ENCODE assay signal across 1 cellular context in the genomic region with DNA sequence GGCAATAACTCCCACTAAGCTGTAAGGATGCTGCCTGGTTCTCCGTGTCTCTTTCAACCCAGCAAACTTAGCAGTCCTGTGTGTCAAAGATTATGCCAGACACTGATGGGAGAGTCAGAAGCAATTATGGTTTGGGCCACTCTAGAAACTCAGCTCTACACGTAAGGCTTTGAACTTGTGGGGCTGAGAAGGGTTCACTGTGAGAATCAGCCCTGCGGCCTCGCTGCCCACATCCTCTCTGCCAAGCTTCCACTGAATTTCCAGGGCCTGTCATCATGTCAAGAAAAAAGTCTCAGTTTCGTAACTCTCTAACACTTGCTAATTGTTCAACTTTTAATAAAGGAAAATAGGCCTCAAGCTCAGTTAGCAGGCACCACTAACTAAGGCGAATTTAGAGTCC.
TF ChIP-seq lines count a peak whose summit lies in the region.

No MANE protein-coding gene starts in this region.

TF ChIP-seq in H1, 55 proteins besides CTCF, POLR2A, EP300 and RAD21 (continued from another document):
- TF ChIP-seq, protein P1, sequence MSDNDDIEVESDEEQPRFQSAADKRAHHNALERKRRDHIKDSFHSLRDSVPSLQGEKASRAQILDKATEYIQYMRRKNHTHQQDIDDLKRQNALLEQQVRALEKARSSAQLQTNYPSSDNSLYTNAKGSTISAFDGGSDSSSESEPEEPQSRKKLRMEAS (IDR thresholded peaks at IDR 0.05), result no peak
- TF ChIP-seq CBX5 (IDR thresholded peaks at IDR 0.05; ENCODE audit: low read depth, low read length), result no peak
- no peak for TF ChIP-seq NANOG (IDR thresholded peaks at IDR 0.05; ENCODE audit: insufficient read depth, low read depth, low read length, poor library complexity, severe bottlenecking)
- TF ChIP-seq SAP30 (IDR thresholded peaks at IDR 0.05; ENCODE audit: insufficient read depth, insufficient replicate concordance, low read length), result no peak
- no peak for TF ChIP-seq GABPA (IDR thresholded peaks at IDR 0.05; ENCODE audit: borderline replicate concordance, insufficient read depth, low read length)
- no peak for TF ChIP-seq FOSL1 (IDR thresholded peaks at IDR 0.05; ENCODE audit: insufficient read depth, low read depth, low read length)
- TF ChIP-seq RXRA (IDR thresholded peaks at IDR 0.05; ENCODE audit: insufficient read depth, low read depth, low read length), result no peak
- no peak for TF ChIP-seq JUN (IDR thresholded peaks at IDR 0.05; ENCODE audit: low read depth, low read length)
- no peak for TF ChIP-seq POLR2AphosphoS5 (IDR thresholded peaks at IDR 0.05; ENCODE audit: low read depth, low read length)
- no peak for TF ChIP-seq SIN3A (conservative IDR thresholded peaks at IDR 0.05 in 1 of 2, IDR thresholded peaks at IDR 0.05 in 1 of 2; ENCODE audit: low read depth in 1 of 2, low read length in 2 of 2)
- TF ChIP-seq PHF8 (conservative IDR thresholded peaks at IDR 0.05; ENCODE audit: low read depth, low read length), result no peak
- no peak for TF ChIP-seq RFX5 (IDR thresholded peaks at IDR 0.05; ENCODE audit: borderline replicate concordance, low read depth, low read length)
- no peak for TF ChIP-seq CHD1 (IDR thresholded peaks at IDR 0.05; ENCODE audit: low read depth, low read length)
- no peak for TF ChIP-seq ASH2L (IDR thresholded peaks at IDR 0.05; ENCODE audit: low read length)
- no peak for TF ChIP-seq NRF1 (IDR thresholded peaks at IDR 0.05; ENCODE audit: low read depth, low read length)
- no peak for TF ChIP-seq TAF1 (IDR thresholded peaks at IDR 0.05; ENCODE audit: low read depth, low read length)
- TF ChIP-seq, protein P2, sequence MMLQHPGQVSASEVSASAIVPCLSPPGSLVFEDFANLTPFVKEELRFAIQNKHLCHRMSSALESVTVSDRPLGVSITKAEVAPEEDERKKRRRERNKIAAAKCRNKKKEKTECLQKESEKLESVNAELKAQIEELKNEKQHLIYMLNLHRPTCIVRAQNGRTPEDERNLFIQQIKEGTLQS (IDR thresholded peaks at IDR 0.05; ENCODE audit: insufficient read depth, low read depth, low read length), result no peak
- TF ChIP-seq CREB1 (IDR thresholded peaks at IDR 0.05), result no peak
- TF ChIP-seq, protein P3, sequence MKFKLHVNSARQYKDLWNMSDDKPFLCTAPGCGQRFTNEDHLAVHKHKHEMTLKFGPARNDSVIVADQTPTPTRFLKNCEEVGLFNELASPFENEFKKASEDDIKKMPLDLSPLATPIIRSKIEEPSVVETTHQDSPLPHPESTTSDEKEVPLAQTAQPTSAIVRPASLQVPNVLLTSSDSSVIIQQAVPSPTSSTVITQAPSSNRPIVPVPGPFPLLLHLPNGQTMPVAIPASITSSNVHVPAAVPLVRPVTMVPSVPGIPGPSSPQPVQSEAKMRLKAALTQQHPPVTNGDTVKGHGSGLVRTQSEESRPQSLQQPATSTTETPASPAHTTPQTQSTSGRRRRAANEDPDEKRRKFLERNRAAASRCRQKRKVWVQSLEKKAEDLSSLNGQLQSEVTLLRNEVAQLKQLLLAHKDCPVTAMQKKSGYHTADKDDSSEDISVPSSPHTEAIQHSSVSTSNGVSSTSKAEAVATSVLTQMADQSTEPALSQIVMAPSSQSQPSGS (IDR thresholded peaks at IDR 0.05; ENCODE audit: low read length), result no peak
